7 cellular contexts compared by ENCODE assay signal in the genomic region with DNA sequence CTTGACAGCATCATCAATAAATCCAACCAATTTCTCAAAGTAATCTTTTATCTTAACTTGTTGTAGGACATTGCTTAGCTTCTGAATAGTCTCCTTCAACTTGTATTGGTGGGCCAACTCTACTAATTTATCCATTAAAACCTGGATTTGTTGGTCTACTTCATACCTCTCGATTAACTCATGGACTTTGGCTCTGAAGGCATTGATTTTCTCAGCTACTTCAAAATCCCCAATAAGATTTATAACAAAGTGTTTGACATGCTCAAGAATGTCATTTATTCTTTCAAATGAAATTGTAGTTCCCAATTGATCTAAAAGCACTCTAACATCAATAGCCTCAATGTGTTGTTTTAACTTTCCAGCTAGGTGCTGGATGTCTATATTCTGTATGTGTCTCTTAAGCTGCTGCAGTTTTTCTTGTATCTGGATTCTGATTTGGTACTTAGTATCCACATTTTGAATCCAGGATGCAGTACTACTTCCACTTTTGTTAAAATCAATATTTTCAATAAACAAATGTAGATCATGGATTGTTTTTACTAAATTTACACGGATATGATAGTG. TPM values are rescaled to one million over a fixed set of nuclear protein-coding genes. Genes with fewer than 3 reads are reported as not detected.
"Had no signal": no experiment of that assay in that cellular context is flagged by ENCODE, and none has a peak within 500 bp of the region (broad histone marks: within the 10 kb centered on the region; RNA-seq: fewer than 3 reads in every experiment).

No MANE protein-coding gene starts in this region.

- DNase-seq: IMR-90, KBM-7, KG1 had no signal

- H3K27ac ChIP-seq: HL-60 had no signal

- FAIRE-seq: HTR-8/SVneo had no signal

RNA-seq across cellular contexts. Expression of gene APOB, which starts 34.1 kb away (rescaled TPM):
- total RNA-seq: HT-29 had no signal
- polyA plus RNA-seq: IgD-negative memory B cell, IMR-90 had no signal
